Comparison of ENCODE assay signal across 23 cellular contexts in the genomic region with DNA sequence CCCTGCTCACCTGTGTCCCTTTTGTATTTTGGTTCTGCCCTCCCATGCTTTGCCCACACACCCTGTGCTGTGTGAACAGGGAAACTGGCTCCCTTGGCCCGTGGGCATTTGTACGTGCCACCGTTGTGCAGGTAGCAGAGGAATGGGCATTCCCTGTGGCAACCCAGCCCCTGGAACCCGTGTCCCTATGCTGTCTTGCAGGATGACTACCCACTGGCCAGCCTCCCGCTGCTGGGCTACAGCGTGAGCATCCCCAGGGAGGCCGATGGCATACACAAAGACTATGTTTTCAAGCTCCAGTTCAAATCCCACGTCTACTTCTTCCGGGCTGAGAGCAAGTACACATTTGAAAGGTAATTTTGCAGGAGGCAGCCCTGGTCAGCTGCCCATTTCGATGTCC. TPM values are rescaled to one million over a fixed set of nuclear protein-coding genes. Genes with fewer than 3 reads are reported as not detected.
DNase-seq lines count a peak whose midpoint lies in the region; ATAC-seq, FAIRE-seq and TF ChIP-seq lines count a peak whose summit lies in the region.
"Had no signal": no experiment of that assay in that cellular context is flagged by ENCODE, and none has a peak within 500 bp of the region (broad histone marks: within the 10 kb centered on the region; RNA-seq: fewer than 3 reads in every experiment).

No MANE protein-coding gene starts in this region.

- peak; percentile 47 for FAIRE-seq in bronchial epithelial cell (lab: Jason Lieb, UNC)
- FAIRE-seq: A204.1, G401.6, GM19239 had no signal

- intact Hi-C loops in Right ventricle myocardium inferior (cut with DNase I): no loop called here
- intact Hi-C loops in heart left ventricle (cut with DNase I): no loop called here

- DNase-seq in Right ventricle myocardium inferior (ENCODE audit: missing footprints): peak; percentile 40
- DNase-seq in heart left ventricle: no peak
- no peak for DNase-seq in bronchial epithelial cell (ENCODE audit: low read depth)
- no peak for DNase-seq in stimulated activated effector memory CD8-positive, alpha-beta T cell treated with anti-CD3 and anti-CD28 coated beads, Interleukin-12 subunit alpha, Interleukin-12 subunit beta, amount 100 ng/mL, for 72 hours (ENCODE audit: low spot score in 2 of 2)
- no peak for DNase-seq in amniotic stem cell (lab: John Stamatoyannopoulos, UW)
- DNase-seq in KBM-7: no peak
- DNase-seq: Caco-2; CD4-positive, CD25-positive, alpha-beta regulatory T cell; CD8-positive, alpha-beta T cell; DMS153; DND-41; H9 had no signal

- H3K4me1 Mint-ChIP-seq in stimulated activated effector memory CD8-positive, alpha-beta T cell treated with anti-CD3 and anti-CD28 coated beads, Interleukin-12 subunit alpha, Interleukin-12 subunit beta, amount 100 ng/mL, for 72 hours: peaks cover 15% of the 10 kb centered on the region
- H3K4me1 Mint-ChIP-seq: B cell had no signal

- no peak overlapping the region for H3K4me3 Mint-ChIP-seq in stimulated activated effector memory CD8-positive, alpha-beta T cell treated with anti-CD3 and anti-CD28 coated beads, Interleukin-12 subunit alpha, Interleukin-12 subunit beta, amount 100 ng/mL, for 72 hours
- H3K4me3 Mint-ChIP-seq: B cell; CD8-positive, alpha-beta T cell; GM23338; H9 had no signal

- peak overlapping the region; percentile 40 for H3K27ac Mint-ChIP-seq in stimulated activated effector memory CD8-positive, alpha-beta T cell treated with anti-CD3 and anti-CD28 coated beads, Interleukin-12 subunit alpha, Interleukin-12 subunit beta, amount 100 ng/mL, for 72 hours
- H3K27ac Mint-ChIP-seq: B cell; CD8-positive, alpha-beta T cell; GM23338 had no signal

- ATAC-seq in Right ventricle myocardium inferior (no peak), heart left ventricle (no peak), HG02763 (IDR thresholded peaks at IDR 0.05; ENCODE audit: unreplicated experiment) (no peak)
- no peak for ATAC-seq in stimulated activated effector memory CD8-positive, alpha-beta T cell treated with anti-CD3 and anti-CD28 coated beads, Interleukin-12 subunit alpha, Interleukin-12 subunit beta, amount 100 ng/mL, for 72 hours
- ATAC-seq: CD8-positive, alpha-beta T cell; GM23338; HCT116 had no signal

- H3K9me3 Mint-ChIP-seq in stimulated activated effector memory CD8-positive, alpha-beta T cell treated with anti-CD3 and anti-CD28 coated beads, Interleukin-12 subunit alpha, Interleukin-12 subunit beta, amount 100 ng/mL, for 72 hours: no peaks in the 10 kb centered on the region
- H3K9me3 Mint-ChIP-seq: CD8-positive, alpha-beta T cell; GM23338; H9 had no signal

- H3K36me3 ChIP-seq in heart left ventricle (peaks cover 2 to 77% (median 53%) of the 10 kb centered on the region in 9 donors), bronchial epithelial cell (ENCODE audit: control insufficient read depth, insufficient read depth, low read length) (peaks cover 30% of the 10 kb centered on the region)

- 84 to 93% (median 91%) methylated on average over 9 to 10 of the region's 10 CpGs for WGBS in heart left ventricle, 4 donors

- H3K27me3 ChIP-seq in heart left ventricle (no peaks in the 10 kb centered on the region), bronchial epithelial cell (ENCODE audit: control insufficient read depth, insufficient read depth, low read length) (no peaks in the 10 kb centered on the region)
- H3K27me3 ChIP-seq: BLaER1 had no signal

- in situ Hi-C loops in KBM-7 (cut with MboI; ENCODE audit: low pct_unique_long_range_greater_than_20kb, low sequenced_read_pairs): no loop called here

- H3K4me3 ChIP-seq in heart left ventricle (no peak overlapping the region), bronchial epithelial cell (ENCODE audit: low read depth, low read length) (no peak overlapping the region)
- H3K4me3 ChIP-seq: BLaER1, GM23338 had no signal

- H3K27ac ChIP-seq in heart left ventricle: no peak overlapping the region
- H3K27ac ChIP-seq: 22Rv1, BLaER1, C4-2B had no signal

- no peak for TF ChIP-seq POLR2A in heart left ventricle (IDR thresholded peaks at IDR 0.05)

- no peaks in the 10 kb centered on the region for H3K4me1 ChIP-seq in heart left ventricle
- H3K4me1 ChIP-seq: Caco-2 had no signal

- TF ChIP-seq CTCF in heart left ventricle (IDR thresholded peaks at IDR 0.05) (no peak), bronchial epithelial cell (IDR thresholded peaks at IDR 0.05; ENCODE audit: insufficient read depth, low read length, severe bottlenecking) (no peak)

- H3K9me3 ChIP-seq in heart left ventricle: no peaks in the 10 kb centered on the region
- H3K9me3 ChIP-seq: BLaER1, Caco-2 had no signal

- H3K36me3 Mint-ChIP-seq in stimulated activated effector memory CD8-positive, alpha-beta T cell treated with anti-CD3 and anti-CD28 coated beads, Interleukin-12 subunit alpha, Interleukin-12 subunit beta, amount 100 ng/mL, for 72 hours: peaks cover 37% of the 10 kb centered on the region

TF ChIP-seq in PFSK-1, 5 proteins besides CTCF, POLR2A, EP300 and RAD21:
- TF ChIP-seq, protein P1, sequence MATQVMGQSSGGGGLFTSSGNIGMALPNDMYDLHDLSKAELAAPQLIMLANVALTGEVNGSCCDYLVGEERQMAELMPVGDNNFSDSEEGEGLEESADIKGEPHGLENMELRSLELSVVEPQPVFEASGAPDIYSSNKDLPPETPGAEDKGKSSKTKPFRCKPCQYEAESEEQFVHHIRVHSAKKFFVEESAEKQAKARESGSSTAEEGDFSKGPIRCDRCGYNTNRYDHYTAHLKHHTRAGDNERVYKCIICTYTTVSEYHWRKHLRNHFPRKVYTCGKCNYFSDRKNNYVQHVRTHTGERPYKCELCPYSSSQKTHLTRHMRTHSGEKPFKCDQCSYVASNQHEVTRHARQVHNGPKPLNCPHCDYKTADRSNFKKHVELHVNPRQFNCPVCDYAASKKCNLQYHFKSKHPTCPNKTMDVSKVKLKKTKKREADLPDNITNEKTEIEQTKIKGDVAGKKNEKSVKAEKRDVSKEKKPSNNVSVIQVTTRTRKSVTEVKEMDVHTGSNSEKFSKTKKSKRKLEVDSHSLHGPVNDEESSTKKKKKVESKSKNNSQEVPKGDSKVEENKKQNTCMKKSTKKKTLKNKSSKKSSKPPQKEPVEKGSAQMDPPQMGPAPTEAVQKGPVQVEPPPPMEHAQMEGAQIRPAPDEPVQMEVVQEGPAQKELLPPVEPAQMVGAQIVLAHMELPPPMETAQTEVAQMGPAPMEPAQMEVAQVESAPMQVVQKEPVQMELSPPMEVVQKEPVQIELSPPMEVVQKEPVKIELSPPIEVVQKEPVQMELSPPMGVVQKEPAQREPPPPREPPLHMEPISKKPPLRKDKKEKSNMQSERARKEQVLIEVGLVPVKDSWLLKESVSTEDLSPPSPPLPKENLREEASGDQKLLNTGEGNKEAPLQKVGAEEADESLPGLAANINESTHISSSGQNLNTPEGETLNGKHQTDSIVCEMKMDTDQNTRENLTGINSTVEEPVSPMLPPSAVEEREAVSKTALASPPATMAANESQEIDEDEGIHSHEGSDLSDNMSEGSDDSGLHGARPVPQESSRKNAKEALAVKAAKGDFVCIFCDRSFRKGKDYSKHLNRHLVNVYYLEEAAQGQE (IDR thresholded peaks at IDR 0.05; ENCODE audit: insufficient read depth in 1 of 2, low read depth in 2 of 2, low read length in 2 of 2): no peak
- no peak for TF ChIP-seq TAF1 (IDR thresholded peaks at IDR 0.05; ENCODE audit: borderline replicate concordance, insufficient read depth, low read length)
- no peak for TF ChIP-seq SIN3A (IDR thresholded peaks at IDR 0.05; ENCODE audit: borderline replicate concordance, insufficient read depth, low read length)
- TF ChIP-seq POLR2AphosphoS5 (IDR thresholded peaks at IDR 0.05; ENCODE audit: low read depth, low read length): 0 out of 2 replicates have a peak, but pooled peaks have one; percentile 3
- TF ChIP-seq FOXP2 (optimal IDR thresholded peaks at IDR 0.05; ENCODE audit: borderline replicate concordance, extremely low read depth, extremely low read length, insufficient read depth): no peak
TF ChIP-seq in PFSK-1: peak in this region for 1.

RNA-seq across cellular contexts. Expression of a gene that starts 15.3 kb away (rescaled TPM):
- 97.4 TPM for total RNA-seq in Right ventricle myocardium inferior
- 100 to 1,000 TPM in 4 of 9 donors, 10 to 100 TPM in 5; 76.8 to 186 (median 94.7) TPM for total RNA-seq in heart left ventricle
- polyA plus RNA-seq in heart left ventricle: 100 to 1,000 TPM in 1 of 2 donors, 10 to 100 TPM in 1; 94.8 to 156 TPM
- polyA plus RNA-seq in PFSK-1 (2012; ENCODE audit: insufficient read length, low read depth): 307 TPM
- 196 and 218 TPM in 2 replicates for total RNA-seq in bronchial epithelial cell
